1 cellular context compared by ENCODE assay signal in genomic region chr22:38012604-38013072, GRCh38.
TF ChIP-seq lines count a peak whose summit lies in the region.

No MANE protein-coding gene starts in this region.

TF ChIP-seq in HepG2, 621 proteins besides CTCF, POLR2A, EP300 and RAD21 (continued from another document and continues in another):
- TF ChIP-seq, protein P1, sequence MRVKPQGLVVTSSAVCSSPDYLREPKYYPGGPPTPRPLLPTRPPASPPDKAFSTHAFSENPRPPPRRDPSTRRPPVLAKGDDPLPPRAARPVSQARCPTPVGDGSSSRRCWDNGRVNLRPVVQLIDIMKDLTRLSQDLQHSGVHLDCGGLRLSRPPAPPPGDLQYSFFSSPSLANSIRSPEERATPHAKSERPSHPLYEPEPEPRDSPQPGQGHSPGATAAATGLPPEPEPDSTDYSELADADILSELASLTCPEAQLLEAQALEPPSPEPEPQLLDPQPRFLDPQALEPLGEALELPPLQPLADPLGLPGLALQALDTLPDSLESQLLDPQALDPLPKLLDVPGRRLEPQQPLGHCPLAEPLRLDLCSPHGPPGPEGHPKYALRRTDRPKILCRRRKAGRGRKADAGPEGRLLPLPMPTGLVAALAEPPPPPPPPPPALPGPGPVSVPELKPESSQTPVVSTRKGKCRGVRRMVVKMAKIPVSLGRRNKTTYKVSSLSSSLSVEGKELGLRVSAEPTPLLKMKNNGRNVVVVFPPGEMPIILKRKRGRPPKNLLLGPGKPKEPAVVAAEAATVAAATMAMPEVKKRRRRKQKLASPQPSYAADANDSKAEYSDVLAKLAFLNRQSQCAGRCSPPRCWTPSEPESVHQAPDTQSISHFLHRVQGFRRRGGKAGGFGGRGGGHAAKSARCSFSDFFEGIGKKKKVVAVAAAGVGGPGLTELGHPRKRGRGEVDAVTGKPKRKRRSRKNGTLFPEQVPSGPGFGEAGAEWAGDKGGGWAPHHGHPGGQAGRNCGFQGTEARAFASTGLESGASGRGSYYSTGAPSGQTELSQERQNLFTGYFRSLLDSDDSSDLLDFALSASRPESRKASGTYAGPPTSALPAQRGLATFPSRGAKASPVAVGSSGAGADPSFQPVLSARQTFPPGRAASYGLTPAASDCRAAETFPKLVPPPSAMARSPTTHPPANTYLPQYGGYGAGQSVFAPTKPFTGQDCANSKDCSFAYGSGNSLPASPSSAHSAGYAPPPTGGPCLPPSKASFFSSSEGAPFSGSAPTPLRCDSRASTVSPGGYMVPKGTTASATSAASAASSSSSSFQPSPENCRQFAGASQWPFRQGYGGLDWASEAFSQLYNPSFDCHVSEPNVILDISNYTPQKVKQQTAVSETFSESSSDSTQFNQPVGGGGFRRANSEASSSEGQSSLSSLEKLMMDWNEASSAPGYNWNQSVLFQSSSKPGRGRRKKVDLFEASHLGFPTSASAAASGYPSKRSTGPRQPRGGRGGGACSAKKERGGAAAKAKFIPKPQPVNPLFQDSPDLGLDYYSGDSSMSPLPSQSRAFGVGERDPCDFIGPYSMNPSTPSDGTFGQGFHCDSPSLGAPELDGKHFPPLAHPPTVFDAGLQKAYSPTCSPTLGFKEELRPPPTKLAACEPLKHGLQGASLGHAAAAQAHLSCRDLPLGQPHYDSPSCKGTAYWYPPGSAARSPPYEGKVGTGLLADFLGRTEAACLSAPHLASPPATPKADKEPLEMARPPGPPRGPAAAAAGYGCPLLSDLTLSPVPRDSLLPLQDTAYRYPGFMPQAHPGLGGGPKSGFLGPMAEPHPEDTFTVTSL (CRISPR knock-in tag; IDR thresholded peaks at IDR 0.05; ENCODE audit: borderline replicate concordance), result peak; percentile 23; the same call in 1 of the 2 replicates
- TF ChIP-seq PTBP1 (IDR thresholded peaks at IDR 0.05; ENCODE audit: low read depth, low read length, poor library complexity, severe bottlenecking) (no peak), ZNF552 (CRISPR knock-in tag; IDR thresholded peaks at IDR 0.05; ENCODE audit: borderline replicate concordance) (no peak), ZNF598 (CRISPR knock-in tag; IDR thresholded peaks at IDR 0.05; ENCODE audit: borderline replicate concordance) (no peak), ZNF670 (CRISPR knock-in tag; IDR thresholded peaks at IDR 0.05; ENCODE audit: borderline replicate concordance) (no peak), ZBTB7A (CRISPR knock-in tag; IDR thresholded peaks at IDR 0.05) (no peak), RFXANK (CRISPR knock-in tag; IDR thresholded peaks at IDR 0.05) (no peak), GLI4 (CRISPR knock-in tag; IDR thresholded peaks at IDR 0.05; ENCODE audit: borderline replicate concordance) (no peak), SSRP1 (CRISPR knock-in tag; IDR thresholded peaks at IDR 0.05) (no peak), SAP130 (CRISPR knock-in tag; IDR thresholded peaks at IDR 0.05; ENCODE audit: low read depth) (peak; percentile 82), ZNF496 (CRISPR knock-in tag; IDR thresholded peaks at IDR 0.05; ENCODE audit: insufficient replicate concordance) (no peak), ZBTB21 (CRISPR knock-in tag; IDR thresholded peaks at IDR 0.05) (peak; percentile 71), CENPX (CRISPR knock-in tag; IDR thresholded peaks at IDR 0.05) (no peak), ZNF333 (CRISPR knock-in tag; IDR thresholded peaks at IDR 0.05; ENCODE audit: borderline replicate concordance) (no peak), ARNT (IDR thresholded peaks at IDR 0.05) (no peak), LRRFIP1 (CRISPR knock-in tag; conservative IDR thresholded peaks at IDR 0.05) (no peak), SATB2 (CRISPR knock-in tag; IDR thresholded peaks at IDR 0.05) (no peak), MAFF (IDR thresholded peaks at IDR 0.05; ENCODE audit: low read depth, low read length) (no peak), ZFP1 (CRISPR knock-in tag; IDR thresholded peaks at IDR 0.05) (no peak), ZFP36 (IDR thresholded peaks at IDR 0.05; ENCODE audit: borderline replicate concordance, low read depth, low read length, partially characterized antibody) (no peak), GFI1 (CRISPR knock-in tag; IDR thresholded peaks at IDR 0.05; ENCODE audit: borderline replicate concordance) (0 out of 2 replicates have a peak, but pooled peaks have one; percentile 23), PRDM10 (CRISPR knock-in tag; IDR thresholded peaks at IDR 0.05; ENCODE audit: low read depth) (no peak), ZNF20 (CRISPR knock-in tag; IDR thresholded peaks at IDR 0.05) (no peak), NBN (conservative IDR thresholded peaks at IDR 0.05) (no peak), SUZ12 (IDR thresholded peaks at IDR 0.05; ENCODE audit: low read depth, low read length) (no peak), SALL1 (CRISPR knock-in tag; IDR thresholded peaks at IDR 0.05) (peak; percentile 48; the same call in 1 of the 2 replicates), MEIS1 (CRISPR knock-in tag; IDR thresholded peaks at IDR 0.05; ENCODE audit: borderline replicate concordance) (no peak), DPF2 (CRISPR knock-in tag; IDR thresholded peaks at IDR 0.05; ENCODE audit: borderline replicate concordance, low read depth) (peak; percentile 75; the same call in 1 of the 2 replicates), ZFP41 (CRISPR knock-in tag; IDR thresholded peaks at IDR 0.05; ENCODE audit: borderline replicate concordance) (no peak), ZNF766 (CRISPR knock-in tag; IDR thresholded peaks at IDR 0.05; ENCODE audit: borderline replicate concordance) (no peak), RBM39 (IDR thresholded peaks at IDR 0.05; ENCODE audit: low read depth, low read length, poor library complexity, severe bottlenecking) (no peak), ZNF709 (CRISPR knock-in tag; IDR thresholded peaks at IDR 0.05) (no peak), ZNF124 (CRISPR knock-in tag; IDR thresholded peaks at IDR 0.05) (no peak), ZNF335 (CRISPR knock-in tag; IDR thresholded peaks at IDR 0.05) (no peak), NFIB (CRISPR knock-in tag; IDR thresholded peaks at IDR 0.05; ENCODE audit: borderline replicate concordance) (no peak), MED8 (CRISPR knock-in tag; IDR thresholded peaks at IDR 0.05; ENCODE audit: insufficient replicate concordance) (no peak), TFDP1 (CRISPR knock-in tag; IDR thresholded peaks at IDR 0.05; ENCODE audit: borderline replicate concordance) (no peak), CBX2 (IDR thresholded peaks at IDR 0.05; ENCODE audit: low read depth, low read length) (no peak), CBX2 (CRISPR knock-in tag; IDR thresholded peaks at IDR 0.05; ENCODE audit: low read depth) (no peak)
- TF ChIP-seq, protein P2, sequence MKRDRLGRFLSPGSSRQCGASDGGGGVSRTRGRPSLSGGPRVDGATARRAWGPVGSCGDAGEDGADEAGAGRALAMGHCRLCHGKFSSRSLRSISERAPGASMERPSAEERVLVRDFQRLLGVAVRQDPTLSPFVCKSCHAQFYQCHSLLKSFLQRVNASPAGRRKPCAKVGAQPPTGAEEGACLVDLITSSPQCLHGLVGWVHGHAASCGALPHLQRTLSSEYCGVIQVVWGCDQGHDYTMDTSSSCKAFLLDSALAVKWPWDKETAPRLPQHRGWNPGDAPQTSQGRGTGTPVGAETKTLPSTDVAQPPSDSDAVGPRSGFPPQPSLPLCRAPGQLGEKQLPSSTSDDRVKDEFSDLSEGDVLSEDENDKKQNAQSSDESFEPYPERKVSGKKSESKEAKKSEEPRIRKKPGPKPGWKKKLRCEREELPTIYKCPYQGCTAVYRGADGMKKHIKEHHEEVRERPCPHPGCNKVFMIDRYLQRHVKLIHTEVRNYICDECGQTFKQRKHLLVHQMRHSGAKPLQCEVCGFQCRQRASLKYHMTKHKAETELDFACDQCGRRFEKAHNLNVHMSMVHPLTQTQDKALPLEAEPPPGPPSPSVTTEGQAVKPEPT (CRISPR knock-in tag; IDR thresholded peaks at IDR 0.05; ENCODE audit: low read depth), result no peak
- TF ChIP-seq, protein P3, sequence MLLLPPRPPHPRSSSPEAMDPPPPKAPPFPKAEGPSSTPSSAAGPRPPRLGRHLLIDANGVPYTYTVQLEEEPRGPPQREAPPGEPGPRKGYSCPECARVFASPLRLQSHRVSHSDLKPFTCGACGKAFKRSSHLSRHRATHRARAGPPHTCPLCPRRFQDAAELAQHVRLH (CRISPR knock-in tag; IDR thresholded peaks at IDR 0.05; ENCODE audit: borderline replicate concordance, low read depth), result no peak
- TF ChIP-seq, protein P4, sequence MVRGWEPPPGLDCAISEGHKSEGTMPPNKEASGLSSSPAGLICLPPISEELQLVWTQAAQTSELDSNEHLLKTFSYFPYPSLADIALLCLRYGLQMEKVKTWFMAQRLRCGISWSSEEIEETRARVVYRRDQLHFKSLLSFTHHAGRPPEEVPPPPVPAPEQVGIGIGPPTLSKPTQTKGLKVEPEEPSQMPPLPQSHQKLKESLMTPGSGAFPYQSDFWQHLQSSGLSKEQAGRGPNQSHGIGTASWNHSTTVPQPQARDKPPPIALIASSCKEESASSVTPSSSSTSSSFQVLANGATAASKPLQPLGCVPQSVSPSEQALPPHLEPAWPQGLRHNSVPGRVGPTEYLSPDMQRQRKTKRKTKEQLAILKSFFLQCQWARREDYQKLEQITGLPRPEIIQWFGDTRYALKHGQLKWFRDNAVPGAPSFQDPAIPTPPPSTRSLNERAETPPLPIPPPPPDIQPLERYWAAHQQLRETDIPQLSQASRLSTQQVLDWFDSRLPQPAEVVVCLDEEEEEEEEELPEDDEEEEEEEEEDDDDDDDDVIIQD (CRISPR knock-in tag; IDR thresholded peaks at IDR 0.05; ENCODE audit: low read depth), result no peak
- TF ChIP-seq, protein P5, sequence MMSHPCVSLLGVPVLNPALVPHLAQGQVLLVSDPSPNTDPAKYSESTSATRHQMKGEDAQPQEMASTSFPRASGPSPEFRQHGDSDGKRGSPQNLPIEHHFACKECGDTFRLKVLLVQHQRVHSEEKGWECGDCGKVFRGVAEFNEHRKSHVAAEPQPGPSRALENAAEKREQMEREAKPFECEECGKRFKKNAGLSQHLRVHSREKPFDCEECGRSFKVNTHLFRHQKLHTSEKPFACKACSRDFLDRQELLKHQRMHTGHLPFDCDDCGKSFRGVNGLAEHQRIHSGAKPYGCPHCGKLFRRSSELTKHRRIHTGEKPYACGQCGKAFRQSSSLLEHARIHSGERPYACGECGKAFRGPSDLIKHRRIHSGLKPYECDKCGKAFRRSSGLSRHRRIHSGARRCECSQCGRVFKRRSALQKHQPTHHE (CRISPR knock-in tag; IDR thresholded peaks at IDR 0.05; ENCODE audit: borderline replicate concordance), result no peak
- TF ChIP-seq, protein P6, sequence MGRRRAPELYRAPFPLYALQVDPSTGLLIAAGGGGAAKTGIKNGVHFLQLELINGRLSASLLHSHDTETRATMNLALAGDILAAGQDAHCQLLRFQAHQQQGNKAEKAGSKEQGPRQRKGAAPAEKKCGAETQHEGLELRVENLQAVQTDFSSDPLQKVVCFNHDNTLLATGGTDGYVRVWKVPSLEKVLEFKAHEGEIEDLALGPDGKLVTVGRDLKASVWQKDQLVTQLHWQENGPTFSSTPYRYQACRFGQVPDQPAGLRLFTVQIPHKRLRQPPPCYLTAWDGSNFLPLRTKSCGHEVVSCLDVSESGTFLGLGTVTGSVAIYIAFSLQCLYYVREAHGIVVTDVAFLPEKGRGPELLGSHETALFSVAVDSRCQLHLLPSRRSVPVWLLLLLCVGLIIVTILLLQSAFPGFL (CRISPR knock-in tag; IDR thresholded peaks at IDR 0.05), result no peak
